In the genomic region with DNA sequence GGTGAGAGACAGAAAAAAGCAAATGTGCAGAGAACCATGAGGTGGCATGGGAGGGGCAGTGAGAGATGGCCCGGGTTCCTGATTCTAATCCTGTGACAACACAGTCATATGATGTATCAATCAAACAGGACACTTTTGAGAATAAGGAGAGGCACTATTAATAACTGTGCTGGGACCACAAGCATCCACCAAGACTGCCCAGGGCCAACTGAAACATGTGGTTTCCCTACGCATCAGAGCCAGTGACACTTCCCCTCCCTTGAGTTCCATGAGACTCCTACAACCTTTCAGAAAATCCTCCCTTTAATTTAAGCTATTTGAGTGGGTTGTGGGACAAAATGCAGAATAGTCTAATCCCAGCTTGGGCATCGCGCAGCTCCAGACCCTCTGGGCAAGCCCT, we compare ENCODE assay signal across 1 cellular context.
TF ChIP-seq lines count a peak whose summit lies in the region.

No MANE protein-coding gene starts in this region.

TF ChIP-seq in GM12878, 131 proteins besides CTCF, POLR2A, EP300 and RAD21:
- no peak for TF ChIP-seq MLLT1 (IDR thresholded peaks at IDR 0.05)
- no peak for TF ChIP-seq MTA3 (IDR thresholded peaks at IDR 0.05; ENCODE audit: borderline replicate concordance, low read length)
- no peak for TF ChIP-seq ATF2 (IDR thresholded peaks at IDR 0.05; ENCODE audit: low read length)
- TF ChIP-seq SPI1 (IDR thresholded peaks at IDR 0.05; ENCODE audit: borderline replicate concordance, insufficient read depth, low read depth, low read length), result peak; percentile 55; the same call in 1 of the 2 replicates
- 0 out of 2 replicates have a peak, but pooled peaks have one; percentile 20 for TF ChIP-seq PAX5 (IDR thresholded peaks at IDR 0.05; ENCODE audit: borderline replicate concordance, low read depth, low read length)
- no peak for TF ChIP-seq TBL1XR1 (IDR thresholded peaks at IDR 0.05; ENCODE audit: low read depth, low read length)
- no peak for TF ChIP-seq FOS (IDR thresholded peaks at IDR 0.05; ENCODE audit: borderline replicate concordance, extremely low read depth, insufficient read length)
- peak; percentile 49 for TF ChIP-seq RUNX3 (IDR thresholded peaks at IDR 0.05; ENCODE audit: low read length)
- no peak for TF ChIP-seq RELA (IDR thresholded peaks at IDR 0.05; ENCODE audit: borderline replicate concordance, partially characterized antibody)
- TF ChIP-seq EED (IDR thresholded peaks at IDR 0.05; ENCODE audit: low read depth), result peak; percentile 20; the same call in 1 of the 2 replicates
- TF ChIP-seq IKZF2 (IDR thresholded peaks at IDR 0.05), result peak; percentile 15 to 47; a peak in 2 of 4 replicates
- no peak for TF ChIP-seq MXI1 (IDR thresholded peaks at IDR 0.05; ENCODE audit: low read depth, low read length)
- TF ChIP-seq SMAD5 (IDR thresholded peaks at IDR 0.05; ENCODE audit: low read depth), result no peak
- no peak for TF ChIP-seq SMC3 (IDR thresholded peaks at IDR 0.05; ENCODE audit: borderline replicate concordance, low read length)
- TF ChIP-seq CREM (IDR thresholded peaks at IDR 0.05; ENCODE audit: low read depth), result no peak
